Comparison of ENCODE assay signal across 13 cellular contexts in genomic region chr6:148578489-148578814, GRCh38.
DNase-seq lines count a peak whose midpoint lies in the region; ATAC-seq and TF ChIP-seq lines count a peak whose summit lies in the region.
"Had no signal": no experiment of that assay in that cellular context is flagged by ENCODE, and none has a peak within 500 bp of the region (broad histone marks: within the 10 kb centered on the region; RNA-seq: fewer than 3 reads in every experiment).

No MANE protein-coding gene starts in this region.

- no peak overlapping the region for H3K56ac ChIP-seq in H9 (ENCODE audit: insufficient read length, low read depth, low read length)

- H3K4me2 ChIP-seq in H9 (ENCODE audit: insufficient read depth, insufficient read length, low read length): no peak overlapping the region

- no peak for TF ChIP-seq POLR2A in gastroesophageal sphincter (IDR thresholded peaks at IDR 0.05)

- no peak overlapping the region for H3K4ac ChIP-seq in H9 (ENCODE audit: low read depth, low read length)

- H3K4me3 Mint-ChIP-seq in endothelial cell (ENCODE audit: unreplicated experiment) (no peak overlapping the region), H9 (no peak overlapping the region)
- H3K4me3 Mint-ChIP-seq: CD8-positive, alpha-beta T cell had no signal

- H3K4me1 Mint-ChIP-seq in endothelial cell (ENCODE audit: unreplicated experiment) (no peaks in the 10 kb centered on the region), H9 (peaks cover 12 to 21% of the 10 kb centered on the region in 2 experiments)

- H2AFZ ChIP-seq in H9 (ENCODE audit: low read length): no peak overlapping the region

- H2BK20ac ChIP-seq in H9 (ENCODE audit: low read depth, low read length, poor library complexity, severe bottlenecking): no peak overlapping the region

- no peak overlapping the region for H4K91ac ChIP-seq in H9 (ENCODE audit: insufficient read length, low read depth, low read length)

- H3K14ac ChIP-seq in H9 (ENCODE audit: insufficient read depth, low read length): no peak overlapping the region

- no peaks in the 10 kb centered on the region for H4K20me1 ChIP-seq in H9 (ENCODE audit: control insufficient read depth, insufficient read depth, insufficient read length)

- no peaks in the 10 kb centered on the region for H3K27me3 Mint-ChIP-seq in endothelial cell (ENCODE audit: unreplicated experiment)
- no peaks in the 10 kb centered on the region; the same call in 1 of the 2 replicates for H3K27me3 Mint-ChIP-seq in H9 (ENCODE audit: low read depth)

- ATAC-seq in GM18868 (IDR thresholded peaks at IDR 0.05; ENCODE audit: unreplicated experiment) (peak; percentile 27), GM21390 (IDR thresholded peaks at IDR 0.05; ENCODE audit: unreplicated experiment) (peak; percentile 21), HG03175 (IDR thresholded peaks at IDR 0.05; ENCODE audit: unreplicated experiment) (peak; percentile 8), gastroesophageal sphincter (peak; percentile 7), HG03196 (IDR thresholded peaks at IDR 0.05; ENCODE audit: unreplicated experiment) (no peak)

- H3K79me1 ChIP-seq in H9 (ENCODE audit: insufficient read depth, low read depth, low read length, poor library complexity, severe bottlenecking): no peaks in the 10 kb centered on the region

- 52 to 70% methylated on average over 4 to 5 of the region's 5 CpGs for WGBS in gastroesophageal sphincter (ENCODE audit: low coverage in 1 of 2), 2 donors
- WGBS in H9 (ENCODE audit: extremely low coverage, insufficient read length, low lambda C conversion rate): no CpG with 5 or more reads among the region's 5 CpGs

- H3K27ac Mint-ChIP-seq in endothelial cell (ENCODE audit: unreplicated experiment) (no peak overlapping the region), H9 (peak overlapping the region in 1 of 3 experiments; percentile 92; a peak in 2 of 7 replicates)
- H3K27ac Mint-ChIP-seq: CD8-positive, alpha-beta T cell had no signal

- no peaks in the 10 kb centered on the region for H3K36me3 ChIP-seq in gastroesophageal sphincter
- H3K36me3 ChIP-seq: lower lobe of right lung had no signal

- H4K5ac ChIP-seq in H9 (ENCODE audit: insufficient read length, low read depth, low read length): no peak overlapping the region

- no peak overlapping the region for H3K23ac ChIP-seq in H9 (ENCODE audit: insufficient read length, low read depth, low read length)

- H3K4me1 ChIP-seq in gastroesophageal sphincter: peaks cover 0 to 10% (median 0%) of the 10 kb centered on the region in 3 donors
- H3K4me1 ChIP-seq in H9 (ENCODE audit: insufficient read depth, low read length): peaks cover 8% of the 10 kb centered on the region
- H3K4me1 ChIP-seq: foreskin keratinocyte had no signal

- H3K27me3 ChIP-seq in gastroesophageal sphincter: no peaks in the 10 kb centered on the region
- H3K27me3 ChIP-seq in H9 (ENCODE audit: insufficient read depth, low read length): no peaks in the 10 kb centered on the region
- H3K27me3 ChIP-seq: dorsolateral prefrontal cortex had no signal

- H3K9me3 Mint-ChIP-seq in endothelial cell (ENCODE audit: unreplicated experiment): no peaks in the 10 kb centered on the region
- peaks cover 8 to 15% of the 10 kb centered on the region in 2 experiments; a peak in 4 of 5 replicates for H3K9me3 Mint-ChIP-seq in H9
- H3K9me3 Mint-ChIP-seq: CD8-positive, alpha-beta T cell had no signal

- H3K23me2 ChIP-seq in H9 (ENCODE audit: insufficient read length, low read depth, low read length, poor library complexity, severe bottlenecking): no peaks in the 10 kb centered on the region

- TF ChIP-seq CTCF in gastroesophageal sphincter (IDR thresholded peaks at IDR 0.05) (no peak), endothelial cell (IDR thresholded peaks at IDR 0.05; ENCODE audit: unreplicated experiment) (no peak), H9 (conservative IDR thresholded peaks at IDR 0.05) (no peak; the same call in 2 of the 3 replicates)

- no peak for TF ChIP-seq EP300 in gastroesophageal sphincter (IDR thresholded peaks at IDR 0.05)

- no peak for DNase-seq in endothelial cell (ENCODE audit: low spot score)
- no peak for DNase-seq in H9
- no peak for DNase-seq in NCI-H748 treated with DMSO at 0.1 percent for 48 hours (lab: John Stamatoyannopoulos, UW)
- DNase-seq: NCI-H2081 treated with DMSO at 0.1 percent for 48 hours had no signal

- H2BK5ac ChIP-seq in H9 (ENCODE audit: insufficient read length, low read length): no peak overlapping the region

- H4K8ac ChIP-seq in H9 (replicated peaks; ENCODE audit: insufficient read length, low read depth, low read length): no peak overlapping the region

- H3K79me2 ChIP-seq in H9 (ENCODE audit: insufficient read depth, low read length): no peaks in the 10 kb centered on the region

- H3K9me3 ChIP-seq in gastroesophageal sphincter (peaks cover 0 to under 1% (median 0%) of the 10 kb centered on the region in 3 donors), H9 (ENCODE audit: control insufficient read depth, low read depth, low read length) (no peaks in the 10 kb centered on the region)

- H3K9ac ChIP-seq in H9 (ENCODE audit: extremely low read depth, insufficient read length, low read length): no peak overlapping the region

- H2BK12ac ChIP-seq in H9 (ENCODE audit: insufficient read length, low read depth, low read length): no peak overlapping the region

- no peak overlapping the region for H2BK120ac ChIP-seq in H9 (ENCODE audit: low read depth, low read length, poor library complexity, severe bottlenecking)

- H3K27ac ChIP-seq in gastroesophageal sphincter (peak overlapping the region in 1 of 4 donors; percentile 14), H9 (ENCODE audit: insufficient read length, low read depth, low read length) (no peak overlapping the region)
- H3K27ac ChIP-seq: foreskin keratinocyte, lower lobe of right lung had no signal

- H3T11ph ChIP-seq in H9 (ENCODE audit: low read length): no peak overlapping the region

- H2BK15ac ChIP-seq in H9 (ENCODE audit: low read depth, low read length): no peak overlapping the region

- no peak overlapping the region for H2AK5ac ChIP-seq in H9 (ENCODE audit: insufficient read length, low read length)

- no peaks in the 10 kb centered on the region for H3K36me3 Mint-ChIP-seq in endothelial cell (ENCODE audit: low read depth, unreplicated experiment)
- peaks cover 3 to 12% (median 11%) of the 10 kb centered on the region in 3 experiments; a peak in 6 of 7 replicates for H3K36me3 Mint-ChIP-seq in H9 (ENCODE audit: insufficient read depth in 1 of 3, low read depth in 3 of 3)
- H3K36me3 Mint-ChIP-seq: CD8-positive, alpha-beta T cell had no signal

- no peak overlapping the region for H3K4me3 ChIP-seq in gastroesophageal sphincter
- H3K4me3 ChIP-seq: dorsolateral prefrontal cortex, lower lobe of right lung had no signal

- H3K18ac ChIP-seq in H9 (ENCODE audit: insufficient read length, low read depth, low read length): no peak overlapping the region
